In the genomic region with DNA sequence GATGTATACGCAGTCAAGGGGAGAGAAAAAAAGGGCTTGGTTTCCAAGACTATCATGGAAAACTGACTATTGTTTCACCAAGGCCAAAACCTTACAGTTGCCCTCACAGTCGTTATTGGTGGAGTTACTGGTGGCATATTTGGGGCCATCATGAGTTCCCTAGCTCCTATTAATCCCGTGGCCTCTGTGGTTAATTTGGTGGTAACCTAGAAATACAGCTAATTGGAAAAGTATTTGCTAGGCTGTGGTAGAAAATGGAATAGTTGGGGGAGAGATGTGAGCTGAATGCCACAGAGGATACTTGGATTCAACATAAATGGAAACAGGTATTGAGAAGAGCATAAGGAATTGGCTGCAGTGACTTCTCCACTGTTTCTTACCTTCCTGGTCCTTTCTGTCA, we compare ENCODE assay signal across 21 cellular contexts.
DNase-seq lines count a peak whose midpoint lies in the region; ATAC-seq and TF ChIP-seq lines count a peak whose summit lies in the region.
"Had no signal": no experiment of that assay in that cellular context is flagged by ENCODE, and none has a peak within 500 bp of the region (broad histone marks: within the 10 kb centered on the region; RNA-seq: fewer than 3 reads in every experiment).

No MANE protein-coding gene starts in this region.

- no peak for ATAC-seq in GM21723 (IDR thresholded peaks at IDR 0.05; ENCODE audit: unreplicated experiment)
- ATAC-seq in GM18861 (IDR thresholded peaks at IDR 0.05; ENCODE audit: unreplicated experiment): no peak
- ATAC-seq: GM23338, Panc1 had no signal

- H3K4me1 Mint-ChIP-seq in activated naive CD8-positive, alpha-beta T cell treated with anti-CD3 and anti-CD28 coated beads for 36 hours: no peaks in the 10 kb centered on the region
- H3K4me1 Mint-ChIP-seq: CD14-positive monocyte had no signal

- no peaks in the 10 kb centered on the region for H3K9me3 Mint-ChIP-seq in activated naive CD8-positive, alpha-beta T cell treated with anti-CD3 and anti-CD28 coated beads for 36 hours
- H3K9me3 Mint-ChIP-seq: CD14-positive monocyte, GM23338 had no signal

- no peaks in the 10 kb centered on the region for H3K36me3 Mint-ChIP-seq in activated naive CD8-positive, alpha-beta T cell treated with anti-CD3 and anti-CD28 coated beads for 36 hours
- H3K36me3 Mint-ChIP-seq: CD14-positive monocyte had no signal

- H3K27ac Mint-ChIP-seq in activated naive CD8-positive, alpha-beta T cell treated with anti-CD3 and anti-CD28 coated beads for 36 hours: no peak overlapping the region
- H3K27ac Mint-ChIP-seq: GM23338 had no signal

- H3K4me3 Mint-ChIP-seq in activated naive CD8-positive, alpha-beta T cell treated with anti-CD3 and anti-CD28 coated beads for 36 hours: no peak overlapping the region
- H3K4me3 Mint-ChIP-seq: CD14-positive monocyte, GM23338 had no signal

- H3K4me3 ChIP-seq in AG10803 (ENCODE audit: low read length): no peak overlapping the region
- H3K4me3 ChIP-seq: GM23338, MG63 had no signal

- DNase-seq in AG10803 (ENCODE audit: low read depth) (peak; percentile 46), HT1080 (ENCODE audit: low read depth) (peak; percentile 25), astrocyte of the hippocampus (ENCODE audit: low read depth, low spot score) (peak; percentile 56), myocyte (ENCODE audit: low read depth) (peak; percentile 35), OCI-M2 (lab: John Stamatoyannopoulos, UW; ENCODE audit: unreplicated experiment) (no peak)
- DNase-seq in activated naive CD8-positive, alpha-beta T cell treated with anti-CD3 and anti-CD28 coated beads for 36 hours: no peak
- DNase-seq: 8988T, COR-L47, KBM-7, MG63, NCI-H1105, NCI-H1694 treated with DMSO at 0.1 percent for 48 hours, NCI-H2171, NCI-H446 treated with DMSO at 0.1 percent for 48 hours, NCI-H774, Right ventricle myocardium superior had no signal

- peaks cover 17% of the 10 kb centered on the region for H3K27me3 Mint-ChIP-seq in activated naive CD8-positive, alpha-beta T cell treated with anti-CD3 and anti-CD28 coated beads for 36 hours

- no peak for TF ChIP-seq CTCF in AG10803 (conservative IDR thresholded peaks at IDR 0.05; ENCODE audit: low read length)

Comparison
In these comparisons a context has a peak if more than half of its experiments do, and no peak if none do; other contexts are left out.
1. DNase-seq: peak in AG10803 (single experiment), HT1080 (single experiment), astrocyte of the hippocampus (single experiment) and myocyte (single experiment); none in OCI-M2 (single experiment) and activated naive CD8-positive, alpha-beta T cell treated with anti-CD3 and anti-CD28 coated beads for 36 hours (single experiment).